1 cellular context compared by ENCODE assay signal in the genomic region with DNA sequence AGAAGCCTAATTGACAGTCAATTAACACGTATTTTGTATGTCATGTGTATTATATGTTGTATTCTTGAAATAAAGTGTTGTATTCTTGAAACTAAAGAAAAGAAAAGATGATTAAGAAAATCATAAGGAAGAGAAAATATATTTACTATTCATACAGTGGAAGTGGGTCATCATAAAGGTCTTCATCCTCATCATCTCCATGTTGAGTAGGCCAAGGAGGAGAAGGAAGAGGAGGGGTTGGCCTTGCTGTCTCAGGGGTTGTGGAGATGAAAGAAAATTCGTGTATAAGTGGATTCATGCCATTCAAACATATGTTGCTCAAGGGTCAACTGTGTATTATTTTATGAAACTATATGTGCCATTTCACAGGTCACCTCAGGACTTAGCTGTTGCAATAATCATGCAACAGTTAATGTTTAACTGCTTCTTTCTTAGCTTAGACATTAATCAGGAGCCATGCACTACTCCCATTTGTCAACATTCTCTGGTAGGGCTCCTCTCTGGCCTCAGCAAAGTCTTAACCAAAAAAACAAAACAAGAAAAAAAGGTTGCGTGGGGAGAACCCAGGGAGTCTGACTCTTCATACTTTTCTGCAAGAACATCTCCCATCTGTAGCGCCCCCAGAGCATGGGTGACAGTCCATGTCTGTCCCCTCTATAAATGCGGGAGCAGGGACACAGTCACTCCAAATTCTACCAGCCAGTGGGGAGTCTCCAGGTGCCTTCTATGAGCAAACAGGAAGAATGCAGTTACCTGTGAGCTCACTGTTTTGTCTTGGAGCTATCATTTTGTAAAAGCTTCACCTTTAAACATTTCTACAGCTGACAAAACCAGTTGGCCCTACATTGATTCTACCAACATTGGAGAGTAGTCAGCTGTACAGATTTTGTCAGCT.
TF ChIP-seq lines count a peak whose summit lies in the region.

No MANE protein-coding gene starts in this region.

TF ChIP-seq in HepG2, 621 proteins besides CTCF, POLR2A, EP300 and RAD21 (continued from another document and continues in another):
- TF ChIP-seq, protein P1, sequence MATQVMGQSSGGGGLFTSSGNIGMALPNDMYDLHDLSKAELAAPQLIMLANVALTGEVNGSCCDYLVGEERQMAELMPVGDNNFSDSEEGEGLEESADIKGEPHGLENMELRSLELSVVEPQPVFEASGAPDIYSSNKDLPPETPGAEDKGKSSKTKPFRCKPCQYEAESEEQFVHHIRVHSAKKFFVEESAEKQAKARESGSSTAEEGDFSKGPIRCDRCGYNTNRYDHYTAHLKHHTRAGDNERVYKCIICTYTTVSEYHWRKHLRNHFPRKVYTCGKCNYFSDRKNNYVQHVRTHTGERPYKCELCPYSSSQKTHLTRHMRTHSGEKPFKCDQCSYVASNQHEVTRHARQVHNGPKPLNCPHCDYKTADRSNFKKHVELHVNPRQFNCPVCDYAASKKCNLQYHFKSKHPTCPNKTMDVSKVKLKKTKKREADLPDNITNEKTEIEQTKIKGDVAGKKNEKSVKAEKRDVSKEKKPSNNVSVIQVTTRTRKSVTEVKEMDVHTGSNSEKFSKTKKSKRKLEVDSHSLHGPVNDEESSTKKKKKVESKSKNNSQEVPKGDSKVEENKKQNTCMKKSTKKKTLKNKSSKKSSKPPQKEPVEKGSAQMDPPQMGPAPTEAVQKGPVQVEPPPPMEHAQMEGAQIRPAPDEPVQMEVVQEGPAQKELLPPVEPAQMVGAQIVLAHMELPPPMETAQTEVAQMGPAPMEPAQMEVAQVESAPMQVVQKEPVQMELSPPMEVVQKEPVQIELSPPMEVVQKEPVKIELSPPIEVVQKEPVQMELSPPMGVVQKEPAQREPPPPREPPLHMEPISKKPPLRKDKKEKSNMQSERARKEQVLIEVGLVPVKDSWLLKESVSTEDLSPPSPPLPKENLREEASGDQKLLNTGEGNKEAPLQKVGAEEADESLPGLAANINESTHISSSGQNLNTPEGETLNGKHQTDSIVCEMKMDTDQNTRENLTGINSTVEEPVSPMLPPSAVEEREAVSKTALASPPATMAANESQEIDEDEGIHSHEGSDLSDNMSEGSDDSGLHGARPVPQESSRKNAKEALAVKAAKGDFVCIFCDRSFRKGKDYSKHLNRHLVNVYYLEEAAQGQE (IDR thresholded peaks at IDR 0.05; ENCODE audit: borderline replicate concordance in 1 of 2, low read depth in 1 of 2, low read length in 2 of 2): no peak
- TF ChIP-seq SMYD3 (CRISPR knock-in tag; IDR thresholded peaks at IDR 0.05) (0 out of 2 replicates have a peak, but pooled peaks have one; percentile 71), ZFP36L2 (CRISPR knock-in tag; IDR thresholded peaks at IDR 0.05) (no peak), KLF9 (CRISPR knock-in tag; IDR thresholded peaks at IDR 0.05; ENCODE audit: low read depth) (no peak), FOXK2 (IDR thresholded peaks at IDR 0.05) (no peak), SCMH1 (CRISPR knock-in tag; IDR thresholded peaks at IDR 0.05; ENCODE audit: borderline replicate concordance) (no peak), ZNF124 (CRISPR knock-in tag; IDR thresholded peaks at IDR 0.05) (no peak), RFX1 (IDR thresholded peaks at IDR 0.05) (no peak), FOXA1 (IDR thresholded peaks at IDR 0.05) (no peak), FOXA1 (CRISPR knock-in tag; IDR thresholded peaks at IDR 0.05) (peak; percentile 33; the same call in 1 of the 2 replicates), ZNF75D (CRISPR knock-in tag; IDR thresholded peaks at IDR 0.05; ENCODE audit: borderline replicate concordance) (no peak), RXRA (CRISPR knock-in tag; IDR thresholded peaks at IDR 0.05) (peak; percentile 53; the same call in 1 of the 2 replicates), ERF (CRISPR knock-in tag; IDR thresholded peaks at IDR 0.05) (0 out of 2 replicates have a peak, but pooled peaks have one; percentile 12), NFE2 (CRISPR knock-in tag; IDR thresholded peaks at IDR 0.05) (no peak), ZNF263 (CRISPR knock-in tag; IDR thresholded peaks at IDR 0.05) (no peak), GZF1 (CRISPR knock-in tag; IDR thresholded peaks at IDR 0.05) (no peak), GLI4 (CRISPR knock-in tag; IDR thresholded peaks at IDR 0.05; ENCODE audit: borderline replicate concordance) (no peak), ADNP (CRISPR knock-in tag; IDR thresholded peaks at IDR 0.05) (no peak), ZFP36L1 (CRISPR knock-in tag; IDR thresholded peaks at IDR 0.05) (no peak)
- TF ChIP-seq, protein P2, sequence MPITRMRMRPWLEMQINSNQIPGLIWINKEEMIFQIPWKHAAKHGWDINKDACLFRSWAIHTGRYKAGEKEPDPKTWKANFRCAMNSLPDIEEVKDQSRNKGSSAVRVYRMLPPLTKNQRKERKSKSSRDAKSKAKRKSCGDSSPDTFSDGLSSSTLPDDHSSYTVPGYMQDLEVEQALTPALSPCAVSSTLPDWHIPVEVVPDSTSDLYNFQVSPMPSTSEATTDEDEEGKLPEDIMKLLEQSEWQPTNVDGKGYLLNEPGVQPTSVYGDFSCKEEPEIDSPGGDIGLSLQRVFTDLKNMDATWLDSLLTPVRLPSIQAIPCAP (CRISPR knock-in tag; IDR thresholded peaks at IDR 0.05; ENCODE audit: low read depth): 0 out of 2 replicates have a peak, but pooled peaks have one; percentile 10
- TF ChIP-seq, protein P3, sequence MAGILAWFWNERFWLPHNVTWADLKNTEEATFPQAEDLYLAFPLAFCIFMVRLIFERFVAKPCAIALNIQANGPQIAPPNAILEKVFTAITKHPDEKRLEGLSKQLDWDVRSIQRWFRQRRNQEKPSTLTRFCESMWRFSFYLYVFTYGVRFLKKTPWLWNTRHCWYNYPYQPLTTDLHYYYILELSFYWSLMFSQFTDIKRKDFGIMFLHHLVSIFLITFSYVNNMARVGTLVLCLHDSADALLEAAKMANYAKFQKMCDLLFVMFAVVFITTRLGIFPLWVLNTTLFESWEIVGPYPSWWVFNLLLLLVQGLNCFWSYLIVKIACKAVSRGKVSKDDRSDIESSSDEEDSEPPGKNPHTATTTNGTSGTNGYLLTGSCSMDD (CRISPR knock-in tag; IDR thresholded peaks at IDR 0.05): no peak
- TF ChIP-seq, protein P4, sequence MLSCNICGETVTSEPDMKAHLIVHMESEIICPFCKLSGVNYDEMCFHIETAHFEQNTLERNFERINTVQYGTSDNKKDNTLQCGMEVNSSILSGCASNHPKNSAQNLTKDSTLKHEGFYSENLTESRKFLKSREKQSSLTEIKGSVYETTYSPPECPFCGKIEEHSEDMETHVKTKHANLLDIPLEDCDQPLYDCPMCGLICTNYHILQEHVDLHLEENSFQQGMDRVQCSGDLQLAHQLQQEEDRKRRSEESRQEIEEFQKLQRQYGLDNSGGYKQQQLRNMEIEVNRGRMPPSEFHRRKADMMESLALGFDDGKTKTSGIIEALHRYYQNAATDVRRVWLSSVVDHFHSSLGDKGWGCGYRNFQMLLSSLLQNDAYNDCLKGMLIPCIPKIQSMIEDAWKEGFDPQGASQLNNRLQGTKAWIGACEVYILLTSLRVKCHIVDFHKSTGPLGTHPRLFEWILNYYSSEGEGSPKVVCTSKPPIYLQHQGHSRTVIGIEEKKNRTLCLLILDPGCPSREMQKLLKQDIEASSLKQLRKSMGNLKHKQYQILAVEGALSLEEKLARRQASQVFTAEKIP (CRISPR knock-in tag; IDR thresholded peaks at IDR 0.05; ENCODE audit: borderline replicate concordance): no peak
- TF ChIP-seq, protein P5, sequence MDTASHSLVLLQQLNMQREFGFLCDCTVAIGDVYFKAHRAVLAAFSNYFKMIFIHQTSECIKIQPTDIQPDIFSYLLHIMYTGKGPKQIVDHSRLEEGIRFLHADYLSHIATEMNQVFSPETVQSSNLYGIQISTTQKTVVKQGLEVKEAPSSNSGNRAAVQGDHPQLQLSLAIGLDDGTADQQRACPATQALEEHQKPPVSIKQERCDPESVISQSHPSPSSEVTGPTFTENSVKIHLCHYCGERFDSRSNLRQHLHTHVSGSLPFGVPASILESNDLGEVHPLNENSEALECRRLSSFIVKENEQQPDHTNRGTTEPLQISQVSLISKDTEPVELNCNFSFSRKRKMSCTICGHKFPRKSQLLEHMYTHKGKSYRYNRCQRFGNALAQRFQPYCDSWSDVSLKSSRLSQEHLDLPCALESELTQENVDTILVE (CRISPR knock-in tag; IDR thresholded peaks at IDR 0.05): no peak
- TF ChIP-seq, protein P6, sequence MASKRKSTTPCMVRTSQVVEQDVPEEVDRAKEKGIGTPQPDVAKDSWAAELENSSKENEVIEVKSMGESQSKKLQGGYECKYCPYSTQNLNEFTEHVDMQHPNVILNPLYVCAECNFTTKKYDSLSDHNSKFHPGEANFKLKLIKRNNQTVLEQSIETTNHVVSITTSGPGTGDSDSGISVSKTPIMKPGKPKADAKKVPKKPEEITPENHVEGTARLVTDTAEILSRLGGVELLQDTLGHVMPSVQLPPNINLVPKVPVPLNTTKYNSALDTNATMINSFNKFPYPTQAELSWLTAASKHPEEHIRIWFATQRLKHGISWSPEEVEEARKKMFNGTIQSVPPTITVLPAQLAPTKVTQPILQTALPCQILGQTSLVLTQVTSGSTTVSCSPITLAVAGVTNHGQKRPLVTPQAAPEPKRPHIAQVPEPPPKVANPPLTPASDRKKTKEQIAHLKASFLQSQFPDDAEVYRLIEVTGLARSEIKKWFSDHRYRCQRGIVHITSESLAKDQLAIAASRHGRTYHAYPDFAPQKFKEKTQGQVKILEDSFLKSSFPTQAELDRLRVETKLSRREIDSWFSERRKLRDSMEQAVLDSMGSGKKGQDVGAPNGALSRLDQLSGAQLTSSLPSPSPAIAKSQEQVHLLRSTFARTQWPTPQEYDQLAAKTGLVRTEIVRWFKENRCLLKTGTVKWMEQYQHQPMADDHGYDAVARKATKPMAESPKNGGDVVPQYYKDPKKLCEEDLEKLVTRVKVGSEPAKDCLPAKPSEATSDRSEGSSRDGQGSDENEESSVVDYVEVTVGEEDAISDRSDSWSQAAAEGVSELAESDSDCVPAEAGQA (IDR thresholded peaks at IDR 0.05; ENCODE audit: low read depth): no peak
- TF ChIP-seq, protein P6 (CRISPR knock-in tag; IDR thresholded peaks at IDR 0.05; ENCODE audit: borderline replicate concordance): no peak
- TF ChIP-seq, protein P7, sequence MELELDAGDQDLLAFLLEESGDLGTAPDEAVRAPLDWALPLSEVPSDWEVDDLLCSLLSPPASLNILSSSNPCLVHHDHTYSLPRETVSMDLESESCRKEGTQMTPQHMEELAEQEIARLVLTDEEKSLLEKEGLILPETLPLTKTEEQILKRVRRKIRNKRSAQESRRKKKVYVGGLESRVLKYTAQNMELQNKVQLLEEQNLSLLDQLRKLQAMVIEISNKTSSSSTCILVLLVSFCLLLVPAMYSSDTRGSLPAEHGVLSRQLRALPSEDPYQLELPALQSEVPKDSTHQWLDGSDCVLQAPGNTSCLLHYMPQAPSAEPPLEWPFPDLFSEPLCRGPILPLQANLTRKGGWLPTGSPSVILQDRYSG (CRISPR knock-in tag; IDR thresholded peaks at IDR 0.05): no peak
- TF ChIP-seq, protein P8, sequence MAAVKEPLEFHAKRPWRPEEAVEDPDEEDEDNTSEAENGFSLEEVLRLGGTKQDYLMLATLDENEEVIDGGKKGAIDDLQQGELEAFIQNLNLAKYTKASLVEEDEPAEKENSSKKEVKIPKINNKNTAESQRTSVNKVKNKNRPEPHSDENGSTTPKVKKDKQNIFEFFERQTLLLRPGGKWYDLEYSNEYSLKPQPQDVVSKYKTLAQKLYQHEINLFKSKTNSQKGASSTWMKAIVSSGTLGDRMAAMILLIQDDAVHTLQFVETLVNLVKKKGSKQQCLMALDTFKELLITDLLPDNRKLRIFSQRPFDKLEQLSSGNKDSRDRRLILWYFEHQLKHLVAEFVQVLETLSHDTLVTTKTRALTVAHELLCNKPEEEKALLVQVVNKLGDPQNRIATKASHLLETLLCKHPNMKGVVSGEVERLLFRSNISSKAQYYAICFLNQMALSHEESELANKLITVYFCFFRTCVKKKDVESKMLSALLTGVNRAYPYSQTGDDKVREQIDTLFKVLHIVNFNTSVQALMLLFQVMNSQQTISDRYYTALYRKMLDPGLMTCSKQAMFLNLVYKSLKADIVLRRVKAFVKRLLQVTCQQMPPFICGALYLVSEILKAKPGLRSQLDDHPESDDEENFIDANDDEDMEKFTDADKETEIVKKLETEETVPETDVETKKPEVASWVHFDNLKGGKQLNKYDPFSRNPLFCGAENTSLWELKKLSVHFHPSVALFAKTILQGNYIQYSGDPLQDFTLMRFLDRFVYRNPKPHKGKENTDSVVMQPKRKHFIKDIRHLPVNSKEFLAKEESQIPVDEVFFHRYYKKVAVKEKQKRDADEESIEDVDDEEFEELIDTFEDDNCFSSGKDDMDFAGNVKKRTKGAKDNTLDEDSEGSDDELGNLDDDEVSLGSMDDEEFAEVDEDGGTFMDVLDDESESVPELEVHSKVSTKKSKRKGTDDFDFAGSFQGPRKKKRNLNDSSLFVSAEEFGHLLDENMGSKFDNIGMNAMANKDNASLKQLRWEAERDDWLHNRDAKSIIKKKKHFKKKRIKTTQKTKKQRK (IDR thresholded peaks at IDR 0.05; ENCODE audit: low read length): no peak
- TF ChIP-seq, protein P9, sequence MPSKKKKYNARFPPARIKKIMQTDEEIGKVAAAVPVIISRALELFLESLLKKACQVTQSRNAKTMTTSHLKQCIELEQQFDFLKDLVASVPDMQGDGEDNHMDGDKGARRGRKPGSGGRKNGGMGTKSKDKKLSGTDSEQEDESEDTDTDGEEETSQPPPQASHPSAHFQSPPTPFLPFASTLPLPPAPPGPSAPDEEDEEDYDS (CRISPR knock-in tag; IDR thresholded peaks at IDR 0.05): peak; percentile 46; the same call in 1 of the 2 replicates
- TF ChIP-seq, protein P10, sequence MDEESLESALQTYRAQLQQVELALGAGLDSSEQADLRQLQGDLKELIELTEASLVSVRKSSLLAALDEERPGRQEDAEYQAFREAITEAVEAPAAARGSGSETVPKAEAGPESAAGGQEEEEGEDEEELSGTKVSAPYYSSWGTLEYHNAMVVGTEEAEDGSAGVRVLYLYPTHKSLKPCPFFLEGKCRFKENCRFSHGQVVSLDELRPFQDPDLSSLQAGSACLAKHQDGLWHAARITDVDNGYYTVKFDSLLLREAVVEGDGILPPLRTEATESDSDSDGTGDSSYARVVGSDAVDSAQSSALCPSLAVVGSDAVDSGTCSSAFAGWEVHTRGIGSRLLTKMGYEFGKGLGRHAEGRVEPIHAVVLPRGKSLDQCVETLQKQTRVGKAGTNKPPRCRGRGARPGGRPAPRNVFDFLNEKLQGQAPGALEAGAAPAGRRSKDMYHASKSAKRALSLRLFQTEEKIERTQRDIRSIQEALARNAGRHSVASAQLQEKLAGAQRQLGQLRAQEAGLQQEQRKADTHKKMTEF (CRISPR knock-in tag; IDR thresholded peaks at IDR 0.05): peak; percentile 44; the same call in 1 of the 2 replicates
